ENCODE assay signal across 1 cellular context in the genomic region with DNA sequence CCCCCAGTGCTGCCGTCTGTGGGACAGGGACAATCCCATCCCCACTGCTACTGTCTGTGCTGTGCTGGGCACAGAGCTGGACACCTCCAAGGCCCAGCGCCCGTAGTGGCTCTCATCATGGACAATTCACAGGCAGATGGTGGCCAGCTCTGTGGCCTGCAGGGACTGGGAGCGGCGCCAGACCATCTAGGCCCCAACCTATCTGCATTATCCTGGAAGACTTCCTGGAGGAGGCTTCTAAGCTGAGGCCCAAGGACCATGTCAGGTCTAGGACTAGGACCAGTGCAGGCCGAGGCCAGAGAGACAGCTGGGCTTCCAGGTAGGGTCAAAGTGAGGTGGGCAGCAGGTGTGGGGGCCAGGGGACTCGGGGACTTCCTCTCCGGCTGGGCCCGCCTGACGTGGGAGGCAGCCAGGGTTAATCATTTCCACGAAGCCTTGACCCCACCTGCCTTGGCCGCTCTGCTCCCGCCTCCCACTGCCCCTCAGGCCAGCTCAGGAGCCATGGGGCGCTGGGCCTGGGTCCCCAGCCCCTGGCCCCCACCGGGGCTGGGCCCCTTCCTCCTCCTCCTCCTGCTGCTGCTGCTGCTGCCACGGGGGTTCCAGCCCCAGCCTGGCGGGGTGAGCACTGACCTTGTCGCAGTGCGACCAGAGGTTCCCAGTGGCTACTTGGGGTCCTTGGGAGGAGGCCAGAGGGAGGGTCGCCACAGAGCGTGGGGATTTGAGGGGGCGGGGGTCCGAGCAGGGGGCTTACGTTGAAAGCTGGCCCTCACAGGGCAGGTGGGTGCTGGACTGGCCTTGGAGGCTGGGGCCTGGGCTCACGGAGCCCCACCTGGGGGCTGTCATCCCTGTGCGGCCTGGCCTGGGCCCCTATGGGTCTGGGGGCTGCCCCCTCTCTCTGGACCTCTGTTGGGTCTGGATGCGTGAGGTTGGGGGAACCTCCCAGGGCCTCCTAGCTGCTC.
TF ChIP-seq lines count a peak whose summit lies in the region.

Gene HGFAC, plus strand, starts transcription at position 468 of the 959 bp plus-strand sequence. Its CDS starts 34 bp downstream, at position 502.

TF ChIP-seq in HepG2, 621 proteins besides CTCF, POLR2A, EP300 and RAD21 (continued from another document and continues in another):
- TF ChIP-seq, protein P1, sequence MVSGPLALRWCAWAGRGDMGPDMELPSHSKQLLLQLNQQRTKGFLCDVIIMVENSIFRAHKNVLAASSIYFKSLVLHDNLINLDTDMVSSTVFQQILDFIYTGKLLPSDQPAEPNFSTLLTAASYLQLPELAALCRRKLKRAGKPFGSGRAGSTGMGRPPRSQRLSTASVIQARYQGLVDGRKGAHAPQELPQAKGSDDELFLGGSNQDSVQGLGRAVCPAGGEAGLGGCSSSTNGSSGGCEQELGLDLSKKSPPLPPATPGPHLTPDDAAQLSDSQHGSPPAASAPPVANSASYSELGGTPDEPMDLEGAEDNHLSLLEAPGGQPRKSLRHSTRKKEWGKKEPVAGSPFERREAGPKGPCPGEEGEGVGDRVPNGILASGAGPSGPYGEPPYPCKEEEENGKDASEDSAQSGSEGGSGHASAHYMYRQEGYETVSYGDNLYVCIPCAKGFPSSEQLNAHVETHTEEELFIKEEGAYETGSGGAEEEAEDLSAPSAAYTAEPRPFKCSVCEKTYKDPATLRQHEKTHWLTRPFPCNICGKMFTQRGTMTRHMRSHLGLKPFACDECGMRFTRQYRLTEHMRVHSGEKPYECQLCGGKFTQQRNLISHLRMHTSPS (CRISPR knock-in tag; IDR thresholded peaks at IDR 0.05; ENCODE audit: low read depth), result 0 out of 2 replicates have a peak, but pooled peaks have one; percentile 23
- TF ChIP-seq CEBPB (IDR thresholded peaks at IDR 0.05; ENCODE audit: borderline replicate concordance, low read depth, low read length) (no peak), REPIN1 (CRISPR knock-in tag; IDR thresholded peaks at IDR 0.05; ENCODE audit: borderline replicate concordance, low read depth) (peak; percentile 42), JDP2 (CRISPR knock-in tag; IDR thresholded peaks at IDR 0.05; ENCODE audit: borderline replicate concordance) (no peak), ZNF607 (CRISPR knock-in tag; IDR thresholded peaks at IDR 0.05; ENCODE audit: borderline replicate concordance) (no peak), PHB2 (IDR thresholded peaks at IDR 0.05; ENCODE audit: partially characterized antibody) (no peak), LRRFIP1 (CRISPR knock-in tag; conservative IDR thresholded peaks at IDR 0.05) (no peak), MED8 (CRISPR knock-in tag; IDR thresholded peaks at IDR 0.05; ENCODE audit: insufficient replicate concordance) (peak; percentile 77), HOXA7 (CRISPR knock-in tag; IDR thresholded peaks at IDR 0.05) (no peak), ZNF629 (CRISPR knock-in tag; conservative IDR thresholded peaks at IDR 0.05) (no peak), ARID5B (CRISPR knock-in tag; IDR thresholded peaks at IDR 0.05) (peak; percentile 65), MEF2D (CRISPR knock-in tag; IDR thresholded peaks at IDR 0.05) (no peak; the same call in 1 of the 2 replicates), ZC3H13 (CRISPR knock-in tag; IDR thresholded peaks at IDR 0.05) (no peak), HNF1B (CRISPR knock-in tag; IDR thresholded peaks at IDR 0.05) (peak; percentile 94), ZNF678 (CRISPR knock-in tag; IDR thresholded peaks at IDR 0.05) (no peak; the same call in 1 of the 2 replicates), CBX5 (CRISPR knock-in tag; IDR thresholded peaks at IDR 0.05; ENCODE audit: borderline replicate concordance) (no peak), HNF4A (CRISPR knock-in tag; IDR thresholded peaks at IDR 0.05) (peak; percentile 34; the same call in 1 of the 2 replicates), ZNF224 (CRISPR knock-in tag; IDR thresholded peaks at IDR 0.05) (peak; percentile 83; the same call in 1 of the 2 replicates), KDM1A (CRISPR knock-in tag; IDR thresholded peaks at IDR 0.05) (no peak), DNMT3B (CRISPR knock-in tag; conservative IDR thresholded peaks at IDR 0.05) (no peak), PHF20 (CRISPR knock-in tag; IDR thresholded peaks at IDR 0.05) (peak; percentile 24; the same call in 1 of the 2 replicates), TOPORS (CRISPR knock-in tag; IDR thresholded peaks at IDR 0.05) (no peak), ZKSCAN1 (IDR thresholded peaks at IDR 0.05; ENCODE audit: low read length) (no peak), ZNF773 (CRISPR knock-in tag; IDR thresholded peaks at IDR 0.05; ENCODE audit: borderline replicate concordance) (no peak), ELF3 (CRISPR knock-in tag; IDR thresholded peaks at IDR 0.05) (peak; percentile 46), NR2F6 (IDR thresholded peaks at IDR 0.05) (peak; percentile 68), NR2F6 (CRISPR knock-in tag; IDR thresholded peaks at IDR 0.05) (peak; percentile 90), ZKSCAN5 (CRISPR knock-in tag; IDR thresholded peaks at IDR 0.05) (no peak), ZBTB44 (CRISPR knock-in tag; IDR thresholded peaks at IDR 0.05) (no peak), ZNF383 (CRISPR knock-in tag; IDR thresholded peaks at IDR 0.05; ENCODE audit: borderline replicate concordance) (no peak)
- TF ChIP-seq, protein P2, sequence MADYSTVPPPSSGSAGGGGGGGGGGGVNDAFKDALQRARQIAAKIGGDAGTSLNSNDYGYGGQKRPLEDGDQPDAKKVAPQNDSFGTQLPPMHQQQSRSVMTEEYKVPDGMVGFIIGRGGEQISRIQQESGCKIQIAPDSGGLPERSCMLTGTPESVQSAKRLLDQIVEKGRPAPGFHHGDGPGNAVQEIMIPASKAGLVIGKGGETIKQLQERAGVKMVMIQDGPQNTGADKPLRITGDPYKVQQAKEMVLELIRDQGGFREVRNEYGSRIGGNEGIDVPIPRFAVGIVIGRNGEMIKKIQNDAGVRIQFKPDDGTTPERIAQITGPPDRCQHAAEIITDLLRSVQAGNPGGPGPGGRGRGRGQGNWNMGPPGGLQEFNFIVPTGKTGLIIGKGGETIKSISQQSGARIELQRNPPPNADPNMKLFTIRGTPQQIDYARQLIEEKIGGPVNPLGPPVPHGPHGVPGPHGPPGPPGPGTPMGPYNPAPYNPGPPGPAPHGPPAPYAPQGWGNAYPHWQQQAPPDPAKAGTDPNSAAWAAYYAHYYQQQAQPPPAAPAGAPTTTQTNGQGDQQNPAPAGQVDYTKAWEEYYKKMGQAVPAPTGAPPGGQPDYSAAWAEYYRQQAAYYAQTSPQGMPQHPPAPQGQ (CRISPR knock-in tag; IDR thresholded peaks at IDR 0.05; ENCODE audit: borderline replicate concordance), result no peak
- TF ChIP-seq, protein P3, sequence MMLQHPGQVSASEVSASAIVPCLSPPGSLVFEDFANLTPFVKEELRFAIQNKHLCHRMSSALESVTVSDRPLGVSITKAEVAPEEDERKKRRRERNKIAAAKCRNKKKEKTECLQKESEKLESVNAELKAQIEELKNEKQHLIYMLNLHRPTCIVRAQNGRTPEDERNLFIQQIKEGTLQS (CRISPR knock-in tag; IDR thresholded peaks at IDR 0.05), result no peak
- TF ChIP-seq, protein P4, sequence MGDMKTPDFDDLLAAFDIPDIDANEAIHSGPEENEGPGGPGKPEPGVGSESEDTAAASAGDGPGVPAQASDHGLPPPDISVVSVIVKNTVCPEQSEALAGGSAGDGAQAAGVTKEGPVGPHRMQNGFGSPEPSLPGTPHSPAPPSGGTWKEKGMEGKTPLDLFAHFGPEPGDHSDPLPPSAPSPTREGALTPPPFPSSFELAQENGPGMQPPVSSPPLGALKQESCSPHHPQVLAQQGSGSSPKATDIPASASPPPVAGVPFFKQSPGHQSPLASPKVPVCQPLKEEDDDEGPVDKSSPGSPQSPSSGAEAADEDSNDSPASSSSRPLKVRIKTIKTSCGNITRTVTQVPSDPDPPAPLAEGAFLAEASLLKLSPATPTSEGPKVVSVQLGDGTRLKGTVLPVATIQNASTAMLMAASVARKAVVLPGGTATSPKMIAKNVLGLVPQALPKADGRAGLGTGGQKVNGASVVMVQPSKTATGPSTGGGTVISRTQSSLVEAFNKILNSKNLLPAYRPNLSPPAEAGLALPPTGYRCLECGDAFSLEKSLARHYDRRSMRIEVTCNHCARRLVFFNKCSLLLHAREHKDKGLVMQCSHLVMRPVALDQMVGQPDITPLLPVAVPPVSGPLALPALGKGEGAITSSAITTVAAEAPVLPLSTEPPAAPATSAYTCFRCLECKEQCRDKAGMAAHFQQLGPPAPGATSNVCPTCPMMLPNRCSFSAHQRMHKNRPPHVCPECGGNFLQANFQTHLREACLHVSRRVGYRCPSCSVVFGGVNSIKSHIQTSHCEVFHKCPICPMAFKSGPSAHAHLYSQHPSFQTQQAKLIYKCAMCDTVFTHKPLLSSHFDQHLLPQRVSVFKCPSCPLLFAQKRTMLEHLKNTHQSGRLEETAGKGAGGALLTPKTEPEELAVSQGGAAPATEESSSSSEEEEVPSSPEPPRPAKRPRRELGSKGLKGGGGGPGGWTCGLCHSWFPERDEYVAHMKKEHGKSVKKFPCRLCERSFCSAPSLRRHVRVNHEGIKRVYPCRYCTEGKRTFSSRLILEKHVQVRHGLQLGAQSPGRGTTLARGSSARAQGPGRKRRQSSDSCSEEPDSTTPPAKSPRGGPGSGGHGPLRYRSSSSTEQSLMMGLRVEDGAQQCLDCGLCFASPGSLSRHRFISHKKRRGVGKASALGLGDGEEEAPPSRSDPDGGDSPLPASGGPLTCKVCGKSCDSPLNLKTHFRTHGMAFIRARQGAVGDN (CRISPR knock-in tag; IDR thresholded peaks at IDR 0.05), result peak; percentile 89
- TF ChIP-seq, protein P5, sequence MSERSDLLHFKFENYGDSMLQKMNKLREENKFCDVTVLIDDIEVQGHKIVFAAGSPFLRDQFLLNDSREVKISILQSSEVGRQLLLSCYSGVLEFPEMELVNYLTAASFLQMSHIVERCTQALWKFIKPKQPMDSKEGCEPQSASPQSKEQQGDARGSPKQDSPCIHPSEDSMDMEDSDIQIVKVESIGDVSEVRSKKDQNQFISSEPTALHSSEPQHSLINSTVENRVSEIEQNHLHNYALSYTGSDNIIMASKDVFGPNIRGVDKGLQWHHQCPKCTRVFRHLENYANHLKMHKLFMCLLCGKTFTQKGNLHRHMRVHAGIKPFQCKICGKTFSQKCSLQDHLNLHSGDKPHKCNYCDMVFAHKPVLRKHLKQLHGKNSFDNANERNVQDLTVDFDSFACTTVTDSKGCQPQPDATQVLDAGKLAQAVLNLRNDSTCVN (CRISPR knock-in tag; IDR thresholded peaks at IDR 0.05; ENCODE audit: borderline replicate concordance), result 0 out of 2 replicates have a peak, but pooled peaks have one; percentile 19
